9 cellular contexts compared by ENCODE assay signal in genomic region chr1:21337459-21337930, GRCh38. TPM values are rescaled to one million over a fixed set of nuclear protein-coding genes. Genes with fewer than 3 reads are reported as not detected.
DNase-seq lines count a peak whose midpoint lies in the region; ATAC-seq and TF ChIP-seq lines count a peak whose summit lies in the region.
"Had no signal": no experiment of that assay in that cellular context is flagged by ENCODE, and none has a peak within 500 bp of the region (broad histone marks: within the 10 kb centered on the region; RNA-seq: fewer than 3 reads in every experiment).

No MANE protein-coding gene starts in this region.

- peak overlapping the region; percentile 74 for H3K27ac Mint-ChIP-seq in CD4-positive, alpha-beta T cell

- H3K27ac ChIP-seq in CD4-positive, alpha-beta T cell (ENCODE audit: low read depth, low read length), result peak overlapping the region; percentile 22
- H3K27ac ChIP-seq in caudate nucleus (ENCODE audit: low read depth, low read length), result peak overlapping the region; percentile 73
- peak overlapping the region; percentile 87 to 92 for H3K27ac ChIP-seq in prostate gland
- H3K27ac ChIP-seq: WERI-Rb-1 had no signal

- no peaks in the 10 kb centered on the region for H3K9me3 Mint-ChIP-seq in CD4-positive, alpha-beta T cell

- H3K4me3 Mint-ChIP-seq in CD4-positive, alpha-beta T cell, result peak overlapping the region; percentile 30

- TF ChIP-seq RAD21 in Ishikawa (IDR thresholded peaks at IDR 0.05; ENCODE audit: low read depth), result no peak

- TF ChIP-seq POLR2A in prostate gland (IDR thresholded peaks at IDR 0.05), result no peak

- DNase-seq in CD4-positive, alpha-beta T cell, result no peak
- DNase-seq in caudate nucleus (lab: John Stamatoyannopoulos, UW), result no peak
- DNase-seq in prostate gland (ENCODE audit: low spot score), result no peak
- DNase-seq in T-helper 2 cell, result no peak
- DNase-seq in NCI-H1048 (lab: John Stamatoyannopoulos, UW), result no peak
- no peak for DNase-seq in NCI-H1436 treated with DMSO at 0.1 percent for 48 hours (lab: John Stamatoyannopoulos, UW)
- no peak for DNase-seq in DMS 273 treated with DMSO at 0.1 percent for 48 hours (lab: John Stamatoyannopoulos, UW)
- DNase-seq: WERI-Rb-1 had no signal

- no peak for TF ChIP-seq EP300 in Ishikawa (IDR thresholded peaks at IDR 0.05; ENCODE audit: borderline replicate concordance)

- ATAC-seq in CD4-positive, alpha-beta T cell (ENCODE audit: poor library complexity), result no peak

- H3K4me3 ChIP-seq in prostate gland, result no peak overlapping the region

- H3K9me3 ChIP-seq in CD4-positive, alpha-beta T cell (ENCODE audit: control insufficient read depth, low read length), result no peaks in the 10 kb centered on the region
- H3K9me3 ChIP-seq in prostate gland, result no peaks in the 10 kb centered on the region

- no peaks in the 10 kb centered on the region for H3K27me3 Mint-ChIP-seq in CD4-positive, alpha-beta T cell

- POLR2A ChIA-PET in CD4-positive, alpha-beta T cell (lab: Charles Lee), result interaction anchor here (0.7 to 5.2 kb wide), 9 partner anchors 7 to 82 kb away, joined by 3 to 62 read pairs (median 4); no protein-coding TSS in a partner anchor

- intact Hi-C loops in CD4-positive, alpha-beta T cell (cut with DNase I, micrococcal nuclease), result no loop called here
- intact Hi-C loops in prostate gland (cut with DNase I), result no loop called here

- WGBS in prostate gland, result 64% methylated on average over 8 of the region's 8 CpGs

- peaks cover 91% of the 10 kb centered on the region for H3K4me1 Mint-ChIP-seq in CD4-positive, alpha-beta T cell (ENCODE audit: low read depth)

- H3K27me3 ChIP-seq in CD4-positive, alpha-beta T cell (ENCODE audit: control insufficient read depth, insufficient read depth, low read length), result no peaks in the 10 kb centered on the region
- H3K27me3 ChIP-seq in prostate gland (replicated peaks; ENCODE audit: insufficient read depth), result no peaks in the 10 kb centered on the region

- CTCF ChIA-PET in CD4-positive, alpha-beta T cell (lab: Charles Lee), result interaction anchor here (0.8 to 3.7 kb wide), 4 partner anchors 12 to 82 kb away, joined by 5 to 33 read pairs (median 6); no protein-coding TSS in a partner anchor

- no peaks in the 10 kb centered on the region for H3K36me3 ChIP-seq in prostate gland

- TF ChIP-seq CTCF in CD4-positive, alpha-beta T cell (IDR thresholded peaks at IDR 0.05), result no peak
- TF ChIP-seq CTCF in prostate gland (IDR thresholded peaks at IDR 0.05), result no peak

- peaks cover 76% of the 10 kb centered on the region for H3K4me1 ChIP-seq in prostate gland (replicated peaks)

- H3K36me3 Mint-ChIP-seq in CD4-positive, alpha-beta T cell (ENCODE audit: low read depth), result peaks cover 4% of the 10 kb centered on the region

TF ChIP-seq in Ishikawa, 13 proteins besides CTCF, POLR2A, EP300 and RAD21:
- no peak for TF ChIP-seq ZBTB7A (IDR thresholded peaks at IDR 0.05; ENCODE audit: low read depth)
- TF ChIP-seq TEAD4 (IDR thresholded peaks at IDR 0.05), result no peak
- TF ChIP-seq CEBPB (IDR thresholded peaks at IDR 0.05), result no peak
- TF ChIP-seq REST (IDR thresholded peaks at IDR 0.05; ENCODE audit: low read depth), result peak; percentile 59; the same call in 1 of the 2 replicates
- TF ChIP-seq TAF1 (IDR thresholded peaks at IDR 0.05; ENCODE audit: low read depth), result no peak
- no peak for TF ChIP-seq NFIC (IDR thresholded peaks at IDR 0.05)
- TF ChIP-seq MAX (IDR thresholded peaks at IDR 0.05), result no peak

RNA-seq across cellular contexts. Expression of gene ECE1, which starts 47.2 kb away (rescaled TPM):
- total RNA-seq in CD4-positive, alpha-beta T cell, result 10 to 100 TPM; 62.0 to 63.6 TPM
- 100 to 1,000 TPM; 113 to 146 TPM for total RNA-seq in prostate gland

Comparison
In these comparisons a context has a peak if more than half of its experiments do, and no peak if none do; other contexts are left out.
1. H3K27ac ChIP-seq: peak in every context shown above with its lines; median percentile 90 in prostate gland; 73 in caudate nucleus; 22 in CD4-positive, alpha-beta T cell.